In the genomic region with DNA sequence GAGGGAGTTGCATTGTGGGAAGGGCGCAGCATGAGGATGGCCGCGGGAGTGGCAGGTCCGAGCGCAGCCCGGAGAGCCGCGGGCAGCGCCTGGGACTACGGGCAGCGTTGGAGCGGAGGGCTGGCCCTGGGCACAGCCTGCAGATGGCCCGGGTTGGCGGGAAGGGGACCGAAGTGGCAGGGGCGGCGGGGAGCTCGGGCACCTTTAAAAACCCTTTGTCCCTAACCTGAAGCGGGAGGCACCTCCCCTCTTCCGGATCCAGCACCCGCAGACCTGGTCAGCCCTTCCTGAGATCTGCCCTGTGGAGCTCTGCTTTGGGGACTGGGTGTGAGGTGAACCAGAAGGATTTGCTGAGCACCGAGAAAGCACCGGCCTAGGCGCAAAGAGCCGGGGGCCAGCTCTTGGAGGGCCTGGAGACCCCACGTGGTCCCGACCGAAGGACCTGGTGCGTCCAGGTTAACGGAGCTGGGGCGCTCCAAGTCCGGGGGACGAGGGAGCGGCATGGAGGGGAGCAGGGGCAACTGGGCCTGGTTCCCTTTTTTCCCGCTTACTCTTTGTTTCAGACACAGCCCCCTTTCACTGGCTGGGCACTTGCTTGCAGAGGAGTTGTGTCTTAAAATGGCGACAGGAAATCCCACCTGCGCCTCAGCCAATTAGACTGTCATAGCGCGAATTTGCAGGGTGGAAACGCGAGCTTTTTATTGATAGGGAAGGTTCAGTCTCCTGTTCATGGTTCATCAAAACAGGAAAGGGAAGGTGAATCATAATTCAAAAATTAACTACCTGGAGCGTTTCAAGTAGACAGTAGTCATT, we compare ENCODE assay signal across 8 cellular contexts. TPM values are rescaled to one million over a fixed set of nuclear protein-coding genes. Genes with fewer than 3 reads are reported as not detected.
DNase-seq lines count a peak whose midpoint lies in the region; ATAC-seq and TF ChIP-seq lines count a peak whose summit lies in the region.

No MANE protein-coding gene starts in this region.

- no TSS peak for BruUV-seq in Calu3 (replicated peaks; lab: Mats Ljungman, UMichigan)

- H3K27me3 Mint-ChIP-seq in Calu3 (ENCODE audit: unreplicated experiment): no peaks in the 10 kb centered on the region
- H3K27me3 Mint-ChIP-seq in activated CD4-positive, alpha-beta T cell treated with anti-CD3 and anti-CD28 coated beads, Interleukin-2, amount 10 ng/mL, durations not matched to agents 7 days and 5 days: no peaks in the 10 kb centered on the region
- H3K27me3 Mint-ChIP-seq in naive B cell: no peaks in the 10 kb centered on the region

- peak overlapping the region; percentile 92 for H3K27ac ChIP-seq in KMS-11

- no peaks in the 10 kb centered on the region for H3K9me3 Mint-ChIP-seq in Calu3 (ENCODE audit: low read depth, unreplicated experiment)
- peaks cover 3% of the 10 kb centered on the region for H3K9me3 Mint-ChIP-seq in activated CD4-positive, alpha-beta T cell treated with anti-CD3 and anti-CD28 coated beads, Interleukin-2, amount 10 ng/mL, durations not matched to agents 7 days and 5 days
- H3K9me3 Mint-ChIP-seq in naive B cell: peaks cover 0 to 1% (median 0%) of the 10 kb centered on the region in 7 donors

- H2AFZ ChIP-seq in KMS-11 (ENCODE audit: low read depth): peak overlapping the region; percentile 86

- CTCF ChIA-PET in Calu3 (lab: Charles Lee): interaction anchor here (0.6 to 1.5 kb wide), 5 partner anchors 60 to 669 kb away, joined by 4 to 6 read pairs (median 5); a partner anchor contains a TSS
- CTCF ChIA-PET in activated CD4-positive, alpha-beta T cell treated with anti-CD3 and anti-CD28 coated beads, Interleukin-2, amount 10 ng/mL, durations not matched to agents 7 days and 5 days (lab: Charles Lee): interaction anchor here (0.6 to 2.1 kb wide), 14 partner anchors 8 to 392 kb away, joined by 3 to 5 read pairs (median 4); no protein-coding TSS in a partner anchor

- H3K4me1 Mint-ChIP-seq in Calu3 (ENCODE audit: low read depth, unreplicated experiment) (no peaks in the 10 kb centered on the region), naive B cell (peaks cover 12 to 24% (median 14%) of the 10 kb centered on the region in 3 donors)
- peaks cover 20% of the 10 kb centered on the region for H3K4me1 Mint-ChIP-seq in activated CD4-positive, alpha-beta T cell treated with anti-CD3 and anti-CD28 coated beads, Interleukin-2, amount 10 ng/mL, durations not matched to agents 7 days and 5 days

- no peaks in the 10 kb centered on the region for H3K27me3 ChIP-seq in KMS-11 (ENCODE audit: insufficient read depth, low read depth)

- H3K27ac Mint-ChIP-seq in Calu3 (ENCODE audit: unreplicated experiment): no peak overlapping the region
- H3K27ac Mint-ChIP-seq in activated CD4-positive, alpha-beta T cell treated with anti-CD3 and anti-CD28 coated beads, Interleukin-2, amount 10 ng/mL, durations not matched to agents 7 days and 5 days: no peak overlapping the region
- no peak overlapping the region for H3K27ac Mint-ChIP-seq in naive B cell

- POLR2A ChIA-PET in activated CD4-positive, alpha-beta T cell treated with anti-CD3 and anti-CD28 coated beads, Interleukin-2, amount 10 ng/mL, durations not matched to agents 7 days and 5 days (lab: Charles Lee): interaction anchor here (0.5 to 3.2 kb wide), 6 partner anchors 12 to 1976 kb away, joined by 3 to 19 read pairs (median 4); no protein-coding TSS in a partner anchor

- DNase-seq in Calu3: peak; percentile 48
- DNase-seq in activated CD4-positive, alpha-beta T cell treated with anti-CD3 and anti-CD28 coated beads, Interleukin-2, amount 10 ng/mL, durations not matched to agents 7 days and 5 days: peak; percentile 72
- DNase-seq in effector CD8-positive, alpha-beta T cell (lab: John Stamatoyannopoulos, UW): peak; percentile 62
- DNase-seq in naive B cell: peak; percentile 71
- peak; percentile 74 for DNase-seq in stimulated activated naive CD8-positive, alpha-beta T cell treated with anti-CD3 and anti-CD28 coated beads, Interleukin-15, Interleukin-2, amounts not matched to agents 100 U/mL and 50 U/mL, for 24 hours
- DNase-seq in NCI-H524 treated with DMSO at 0.1 percent for 48 hours (lab: John Stamatoyannopoulos, UW): no peak

- H3K4me3 Mint-ChIP-seq in Calu3 (ENCODE audit: low read depth, unreplicated experiment): no peak overlapping the region
- no peak overlapping the region for H3K4me3 Mint-ChIP-seq in activated CD4-positive, alpha-beta T cell treated with anti-CD3 and anti-CD28 coated beads, Interleukin-2, amount 10 ng/mL, durations not matched to agents 7 days and 5 days
- H3K4me3 Mint-ChIP-seq in naive B cell: no peak overlapping the region

- H3K9ac ChIP-seq in KMS-11: peak overlapping the region; percentile 98

- H3K79me2 ChIP-seq in KMS-11 (ENCODE audit: insufficient read depth, low read depth): peaks cover 39% of the 10 kb centered on the region

- no peaks in the 10 kb centered on the region for H3K36me3 Mint-ChIP-seq in Calu3 (ENCODE audit: insufficient read depth, unreplicated experiment)
- peaks cover 18% of the 10 kb centered on the region for H3K36me3 Mint-ChIP-seq in activated CD4-positive, alpha-beta T cell treated with anti-CD3 and anti-CD28 coated beads, Interleukin-2, amount 10 ng/mL, durations not matched to agents 7 days and 5 days (ENCODE audit: low read depth)
- peaks cover 0 to 8% of the 10 kb centered on the region in 2 donors for H3K36me3 Mint-ChIP-seq in naive B cell

- no peaks in the 10 kb centered on the region for H3K36me3 ChIP-seq in KMS-11 (ENCODE audit: insufficient read depth)

- intact Hi-C loops in Calu3 (cut with micrococcal nuclease; ENCODE audit: unreplicated experiment): loop anchor here (10.0 kb wide), 1 partner anchor 195 kb away; no protein-coding TSS in a partner anchor

- peaks cover 16% of the 10 kb centered on the region for H4K20me1 ChIP-seq in KMS-11 (ENCODE audit: insufficient read depth)

- ATAC-seq in GM21423 (IDR thresholded peaks at IDR 0.05; ENCODE audit: unreplicated experiment) (peak; percentile 23), naive B cell (ENCODE audit: low read depth in 2 of 2) (peak; percentile 11 to 13)
- ATAC-seq in stimulated activated naive CD8-positive, alpha-beta T cell treated with anti-CD3 and anti-CD28 coated beads, Interleukin-15, Interleukin-2, amounts not matched to agents 100 U/mL and 50 U/mL, for 24 hours: peak; percentile 56

- TF ChIP-seq CTCF in Calu3 (IDR thresholded peaks at IDR 0.05; ENCODE audit: unreplicated experiment) (no peak), KMS-11 (conservative IDR thresholded peaks at IDR 0.05; ENCODE audit: low read depth, low read length) (no peak)

- peaks cover 21% of the 10 kb centered on the region for H3K4me1 ChIP-seq in KMS-11 (ENCODE audit: low read depth, poor library complexity, severe bottlenecking)

- H3K4me3 ChIP-seq in KMS-11 (IDR thresholded peaks at IDR 0.05; ENCODE audit: insufficient read depth, low read depth, low read length): no peak overlapping the region

- peak overlapping the region; percentile 79 for H3K4me2 ChIP-seq in KMS-11

RNA-seq across cellular contexts. Expression of a gene that starts 0.8 kb away (rescaled TPM):
- total RNA-seq in Calu3 (2022): 113 and 132 TPM in 2 replicates
- 100 to 1,000 TPM; 180 to 219 TPM for total RNA-seq in activated CD4-positive, alpha-beta T cell treated with anti-CD3 and anti-CD28 coated beads, Interleukin-2, amount 10 ng/mL, durations not matched to agents 7 days and 5 days
- 100 to 1,000 TPM; 282 to 432 (median 343) TPM for polyA plus RNA-seq in naive B cell (ENCODE audit: low read depth in 6 of 6)
